ENCODE assay signal across 8 cellular contexts in the genomic region with DNA sequence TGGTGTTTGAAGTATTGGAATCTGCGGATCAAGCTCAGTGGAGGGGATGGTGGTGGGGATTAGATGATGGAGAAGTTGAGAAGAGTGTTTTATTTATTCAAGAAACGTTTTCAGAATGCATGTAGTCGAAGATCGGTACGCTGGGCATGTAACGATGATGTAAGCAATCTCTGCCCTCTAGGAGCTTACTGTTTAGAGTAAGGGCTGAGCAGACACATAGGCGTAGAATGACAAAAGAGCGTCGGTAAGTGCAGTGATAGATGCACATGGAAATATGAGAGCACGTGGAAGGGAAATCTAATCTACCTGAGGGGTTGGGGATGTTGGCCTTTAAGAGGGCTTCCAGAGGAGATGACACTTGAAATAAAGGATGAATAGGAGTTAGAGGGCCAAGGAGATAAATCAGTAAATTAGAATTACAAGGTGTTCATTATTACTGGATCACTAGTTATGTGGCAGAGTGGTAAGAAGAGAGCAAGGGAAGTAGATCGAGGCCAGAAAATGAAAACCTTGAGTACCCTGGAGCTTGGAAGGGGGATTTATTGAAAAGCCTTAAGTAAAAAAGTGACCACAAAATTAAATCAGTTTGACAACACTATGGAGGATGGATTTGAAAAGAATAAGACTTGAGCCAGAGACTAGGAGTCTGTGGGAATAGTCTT. TPM values are rescaled to one million over a fixed set of nuclear protein-coding genes. Genes with fewer than 3 reads are reported as not detected.
A peak's percentile ranks its signal among the peaks of the same experiment; 100 is the strongest.
DNase-seq lines count a peak whose midpoint lies in the region; ATAC-seq and TF ChIP-seq lines count a peak whose summit lies in the region.

No MANE protein-coding gene starts in this region.

- H3K4me3 ChIP-seq in H7 (ENCODE audit: insufficient read depth, low read depth, low read length) (peak overlapping the region; percentile 90), kidney epithelial cell (ENCODE audit: low read depth, low read length) (peak overlapping the region; percentile 99), tibial artery (peak overlapping the region; percentile 75 to 77)

- H3K27me3 ChIP-seq in H7 (ENCODE audit: control insufficient read depth, insufficient read depth, low read length) (no peaks in the 10 kb centered on the region), kidney epithelial cell (ENCODE audit: control insufficient read depth, insufficient read depth, low read length) (no peaks in the 10 kb centered on the region), tibial artery (no peaks in the 10 kb centered on the region)

- TF ChIP-seq CTCF in kidney epithelial cell (IDR thresholded peaks at IDR 0.05; ENCODE audit: insufficient read depth, low read length, poor library complexity, severe bottlenecking) (no peak), tibial artery (IDR thresholded peaks at IDR 0.05) (no peak)

- peak; percentile 17 for DNase-seq in H7
- peak; percentile 35 for DNase-seq in M059J (ENCODE audit: low read depth)
- DNase-seq in kidney epithelial cell (ENCODE audit: low read depth) = no peak
- no peak for DNase-seq in tibial artery
- DNase-seq in AG08396 (ENCODE audit: low spot score) = no peak
- DNase-seq in NCI-H1694 (lab: John Stamatoyannopoulos, UW) = no peak

- intact Hi-C loops in tibial artery (cut with DNase I; ENCODE audit: low total_unique reads) = no loop called here

- H3K36me3 ChIP-seq in H7 (replicated peaks; ENCODE audit: control insufficient read depth, insufficient read depth, low read length) = no peaks in the 10 kb centered on the region
- no peaks in the 10 kb centered on the region for H3K36me3 ChIP-seq in kidney epithelial cell (ENCODE audit: control insufficient read depth, insufficient read depth, low read length)
- H3K36me3 ChIP-seq in tibial artery = no peaks in the 10 kb centered on the region

- peak; percentile 34 for ATAC-seq in GM18499 (IDR thresholded peaks at IDR 0.05; ENCODE audit: insufficient read depth, unreplicated experiment)

- no peaks in the 10 kb centered on the region for H3K9me3 ChIP-seq in tibial artery

- H3K27ac ChIP-seq in angular gyrus (ENCODE audit: low read depth, low read length) (peak overlapping the region; percentile 39), tibial artery (peak overlapping the region; percentile 84 to 87)

- H3K4me1 ChIP-seq in tibial artery = peaks cover 0 to 31% (median 11%) of the 10 kb centered on the region in 4 donors

RNA-seq across cellular contexts. Expression of a gene that starts 0.7 kb away (rescaled TPM):
- 29.5 and 32.3 TPM in 2 replicates for total RNA-seq in H7 (2014; rRNA removed; shearing (Covaris generic))
- total RNA-seq in M059J (2014; rRNA removed; shearing (Covaris generic)) = 32.9 and 43.4 TPM in 2 replicates
- total RNA-seq in kidney epithelial cell = 13.1 and 18.8 TPM in 2 replicates

RNA-seq across cellular contexts. Expression of a gene that starts 30.5 kb away (rescaled TPM):
- 13.8 and 17.7 TPM in 2 replicates for total RNA-seq in H7 (2014; rRNA removed; shearing (Covaris generic))
- total RNA-seq in M059J (2014; rRNA removed; shearing (Covaris generic)) = 14.3 and 23.6 TPM in 2 replicates
- 25.5 and 30.5 TPM in 2 replicates for total RNA-seq in kidney epithelial cell

Comparison
In these comparisons a context has a peak if more than half of its experiments do, and no peak if none do; other contexts are left out.
1. DNase-seq: peak in H7 (single experiment) and M059J (single experiment); none in kidney epithelial cell (single experiment), tibial artery (0 of 2), AG08396 (single experiment) and NCI-H1694 (single experiment).
2. Peak in every context shown above with its lines, with median percentiles within 50 percentile points of each other: H3K4me3 ChIP-seq.